ENCODE assay signal across 24 cellular contexts in genomic region chr11:46364791-46365190, GRCh38. TPM values are rescaled to one million over a fixed set of nuclear protein-coding genes. Genes with fewer than 3 reads are reported as not detected.
DNase-seq lines count a peak whose midpoint lies in the region; ATAC-seq lines count a peak whose summit lies in the region.
"Had no signal": no experiment of that assay in that cellular context is flagged by ENCODE, and none has a peak within 500 bp of the region (broad histone marks: within the 10 kb centered on the region; RNA-seq: fewer than 3 reads in every experiment).

No MANE protein-coding gene starts in this region.

- H3K4me1 ChIP-seq in BLaER1: peaks cover 95% of the 10 kb centered on the region
- peaks cover 59% of the 10 kb centered on the region for H3K4me1 ChIP-seq in CD8-positive, alpha-beta memory T cell (ENCODE audit: insufficient read depth, low read length)

- peak overlapping the region; percentile 44 for H3K27ac ChIP-seq in BLaER1
- no peak overlapping the region for H3K27ac ChIP-seq in CD8-positive, alpha-beta memory T cell (ENCODE audit: low read depth, low read length)
- peak overlapping the region; percentile 80 for H3K27ac ChIP-seq in layer of hippocampus (ENCODE audit: low read depth, low read length)
- H3K27ac ChIP-seq: brain microvascular endothelial cell, upper lobe of right lung had no signal

- H3K9me3 Mint-ChIP-seq in CD8-positive, alpha-beta memory T cell: no peaks in the 10 kb centered on the region
- no peaks in the 10 kb centered on the region for H3K9me3 Mint-ChIP-seq in activated T-helper 2 cell treated with anti-CD3 and anti-CD28 coated beads, Interferon-gamma antibody, Interleukin-2, Interleukin-4, amounts not matched to agents 10 μg/mL and 5 μg/mL and 100 μg/mL, durations not matched to agents 14 hours and 24 hours and 36 hours
- H3K9me3 Mint-ChIP-seq: activated T-cell treated with anti-CD3 and anti-CD28 coated beads, Interleukin-2, amount 50 U/mL, for 72 hours had no signal

- peaks cover 0 to 51% (median 0%) of the 10 kb centered on the region in 3 donors for H3K36me3 Mint-ChIP-seq in CD8-positive, alpha-beta memory T cell
- peaks cover 22% of the 10 kb centered on the region for H3K36me3 Mint-ChIP-seq in activated T-helper 2 cell treated with anti-CD3 and anti-CD28 coated beads, Interferon-gamma antibody, Interleukin-2, Interleukin-4, amounts not matched to agents 10 μg/mL and 5 μg/mL and 100 μg/mL, durations not matched to agents 14 hours and 24 hours and 36 hours (ENCODE audit: low read depth)

- H3K27me3 Mint-ChIP-seq in CD8-positive, alpha-beta memory T cell: peaks cover 0 to 2% of the 10 kb centered on the region in 2 donors
- H3K27me3 Mint-ChIP-seq in activated T-helper 2 cell treated with anti-CD3 and anti-CD28 coated beads, Interferon-gamma antibody, Interleukin-2, Interleukin-4, amounts not matched to agents 10 μg/mL and 5 μg/mL and 100 μg/mL, durations not matched to agents 14 hours and 24 hours and 36 hours (ENCODE audit: low read depth): no peaks in the 10 kb centered on the region

- DNase-seq in CD8-positive, alpha-beta memory T cell: no peak
- DNase-seq in activated T-helper 2 cell treated with anti-CD3 and anti-CD28 coated beads, Interferon-gamma antibody, Interleukin-2, Interleukin-4, amounts not matched to agents 10 μg/mL and 5 μg/mL and 100 μg/mL, durations not matched to agents 14 hours and 24 hours and 36 hours (ENCODE audit: low spot score): no peak
- no peak for DNase-seq in mesenteric fat pad (ENCODE audit: low spot score)
- DNase-seq in left lobe of liver (ENCODE audit: low spot score): no peak
- no peak for DNase-seq in NCI-H1105 (lab: John Stamatoyannopoulos, UW)
- DNase-seq: activated CD4-positive, CD25-positive, alpha-beta regulatory T cell; activated T-cell treated with anti-CD3 and anti-CD28 coated beads, Interleukin-2, amount 50 U/mL, for 72 hours; BE2C; brain microvascular endothelial cell; effector CD8-positive, alpha-beta T cell; EL; IMR-90; islet precursor cell; NCI-H1105 treated with DMSO at 0.1 percent for 48 hours; NCI-H446; OCI-M1; stimulated activated CD4-positive, alpha-beta T cell treated with anti-CD3 and anti-CD28 coated beads, Interleukin-1b, Interleukin-23, amount 100 ng/mL, for 48 hours; stimulated activated CD8-positive, alpha-beta memory T cell treated with anti-CD3 and anti-CD28 coated beads, Interleukin-4, amount 100 ng/mL, for 48 hours; SW 1271; upper lobe of right lung had no signal

- ATAC-seq in left lobe of liver (no peak), HG03565 (IDR thresholded peaks at IDR 0.05; ENCODE audit: unreplicated experiment) (no peak)
- ATAC-seq: activated T-cell treated with anti-CD3 and anti-CD28 coated beads, Interleukin-2, amount 50 U/mL, for 72 hours; upper lobe of right lung had no signal

- H3K4me3 Mint-ChIP-seq in CD8-positive, alpha-beta memory T cell: peak overlapping the region in 2 of 7 donors; percentile 6 to 43
- H3K4me3 Mint-ChIP-seq in activated T-helper 2 cell treated with anti-CD3 and anti-CD28 coated beads, Interferon-gamma antibody, Interleukin-2, Interleukin-4, amounts not matched to agents 10 μg/mL and 5 μg/mL and 100 μg/mL, durations not matched to agents 14 hours and 24 hours and 36 hours (ENCODE audit: low read depth): no peak overlapping the region
- H3K4me3 Mint-ChIP-seq: activated T-cell treated with anti-CD3 and anti-CD28 coated beads, Interleukin-2, amount 50 U/mL, for 72 hours had no signal

- H3K4me1 Mint-ChIP-seq in CD8-positive, alpha-beta memory T cell: peaks cover 48 to 86% (median 58%) of the 10 kb centered on the region in 3 donors
- peaks cover 30% of the 10 kb centered on the region for H3K4me1 Mint-ChIP-seq in activated T-helper 2 cell treated with anti-CD3 and anti-CD28 coated beads, Interferon-gamma antibody, Interleukin-2, Interleukin-4, amounts not matched to agents 10 μg/mL and 5 μg/mL and 100 μg/mL, durations not matched to agents 14 hours and 24 hours and 36 hours (ENCODE audit: low read depth)

- H3K9me3 ChIP-seq in BLaER1: no peaks in the 10 kb centered on the region
- H3K9me3 ChIP-seq in CD8-positive, alpha-beta memory T cell (ENCODE audit: low read length): no peaks in the 10 kb centered on the region
- H3K9me3 ChIP-seq: BE2C, upper lobe of right lung had no signal

- CTCF ChIA-PET in CD8-positive, alpha-beta memory T cell (lab: Charles Lee): interaction anchor here (0.8 to 16.1 kb wide), 2 partner anchors 12 to 15 kb away, joined by 4 to 358 read pairs; partner anchors contain the start of gene DGKZ

- H3K4me3 ChIP-seq in BLaER1: no peak overlapping the region
- H3K4me3 ChIP-seq in CD8-positive, alpha-beta memory T cell (ENCODE audit: low read length): no peak overlapping the region
- H3K4me3 ChIP-seq: upper lobe of right lung had no signal

- H3K27me3 ChIP-seq in BLaER1 (no peaks in the 10 kb centered on the region), layer of hippocampus (ENCODE audit: control insufficient read depth, insufficient read depth, low read length) (no peaks in the 10 kb centered on the region)
- no peaks in the 10 kb centered on the region for H3K27me3 ChIP-seq in CD8-positive, alpha-beta memory T cell (ENCODE audit: insufficient read depth, low read length, poor library complexity, severe bottlenecking)
- H3K27me3 ChIP-seq: BE2C, brain microvascular endothelial cell, upper lobe of right lung had no signal

- peaks cover 49% of the 10 kb centered on the region for H3K36me3 ChIP-seq in BLaER1
- peaks cover 35% of the 10 kb centered on the region for H3K36me3 ChIP-seq in CD8-positive, alpha-beta memory T cell (ENCODE audit: insufficient read depth, low read length)
- H3K36me3 ChIP-seq: BE2C had no signal

- H3K4me2 ChIP-seq in BLaER1: peak overlapping the region; percentile 96

- peak overlapping the region in 7 of 8 donors; percentile 47 to 97 (median 68) for H3K27ac Mint-ChIP-seq in CD8-positive, alpha-beta memory T cell
- peak overlapping the region; percentile 53 for H3K27ac Mint-ChIP-seq in activated T-helper 2 cell treated with anti-CD3 and anti-CD28 coated beads, Interferon-gamma antibody, Interleukin-2, Interleukin-4, amounts not matched to agents 10 μg/mL and 5 μg/mL and 100 μg/mL, durations not matched to agents 14 hours and 24 hours and 36 hours
- H3K27ac Mint-ChIP-seq: activated T-cell treated with anti-CD3 and anti-CD28 coated beads, Interleukin-2, amount 50 U/mL, for 72 hours had no signal

- H4K20me1 ChIP-seq in BLaER1: peaks cover 73% of the 10 kb centered on the region

- intact Hi-C loops in activated T-helper 2 cell treated with anti-CD3 and anti-CD28 coated beads, Interferon-gamma antibody, Interleukin-2, Interleukin-4, amounts not matched to agents 10 μg/mL and 5 μg/mL and 100 μg/mL, durations not matched to agents 14 hours and 24 hours and 36 hours (cut with micrococcal nuclease): no loop called here

- POLR2A ChIA-PET in CD8-positive, alpha-beta memory T cell (lab: Charles Lee): no interaction called here

- H3K9ac ChIP-seq in BLaER1: peak overlapping the region; percentile 39

RNA-seq across cellular contexts. Expression of gene MDK, which starts 16.7 kb away (rescaled TPM):
- total RNA-seq in CD8-positive, alpha-beta memory T cell: 1 to 10 TPM; 1.1 to 1.2 TPM
- 0.97 TPM for polyA plus RNA-seq in CD8-positive, alpha-beta memory T cell
- 2.8 and 4.5 TPM in 2 replicates for total RNA-seq in activated T-helper 2 cell treated with anti-CD3 and anti-CD28 coated beads, Interferon-gamma antibody, Interleukin-2, Interleukin-4, amounts not matched to agents 10 μg/mL and 5 μg/mL and 100 μg/mL, durations not matched to agents 14 hours and 24 hours and 36 hours
- total RNA-seq in mesenteric fat pad (13.9 TPM), left lobe of liver (2.0 TPM)

RNA-seq across cellular contexts. Expression of gene DGKZ, which starts 17.5 kb away (rescaled TPM):
- total RNA-seq in CD8-positive, alpha-beta memory T cell: 10 to 100 TPM; 85.8 to 87.2 TPM
- 87.4 TPM for polyA plus RNA-seq in CD8-positive, alpha-beta memory T cell
- total RNA-seq in activated T-helper 2 cell treated with anti-CD3 and anti-CD28 coated beads, Interferon-gamma antibody, Interleukin-2, Interleukin-4, amounts not matched to agents 10 μg/mL and 5 μg/mL and 100 μg/mL, durations not matched to agents 14 hours and 24 hours and 36 hours: 82.3 and 86.1 TPM in 2 replicates
- total RNA-seq in mesenteric fat pad (54.3 TPM), left lobe of liver (13.0 TPM)

RNA-seq across cellular contexts. Expression of gene CHRM4, which starts 26.8 kb away (rescaled TPM):
- not detected for total RNA-seq in CD8-positive, alpha-beta memory T cell
- 0.63 TPM for polyA plus RNA-seq in CD8-positive, alpha-beta memory T cell
- total RNA-seq in activated T-helper 2 cell treated with anti-CD3 and anti-CD28 coated beads, Interferon-gamma antibody, Interleukin-2, Interleukin-4, amounts not matched to agents 10 μg/mL and 5 μg/mL and 100 μg/mL, durations not matched to agents 14 hours and 24 hours and 36 hours: 0.11 and 0.23 TPM in 2 replicates
- total RNA-seq in mesenteric fat pad (not detected), left lobe of liver (not detected)
- total RNA-seq: renal cortical epithelial cell had no signal
